Comparison of ENCODE assay signal across 16 cellular contexts in the genomic region with DNA sequence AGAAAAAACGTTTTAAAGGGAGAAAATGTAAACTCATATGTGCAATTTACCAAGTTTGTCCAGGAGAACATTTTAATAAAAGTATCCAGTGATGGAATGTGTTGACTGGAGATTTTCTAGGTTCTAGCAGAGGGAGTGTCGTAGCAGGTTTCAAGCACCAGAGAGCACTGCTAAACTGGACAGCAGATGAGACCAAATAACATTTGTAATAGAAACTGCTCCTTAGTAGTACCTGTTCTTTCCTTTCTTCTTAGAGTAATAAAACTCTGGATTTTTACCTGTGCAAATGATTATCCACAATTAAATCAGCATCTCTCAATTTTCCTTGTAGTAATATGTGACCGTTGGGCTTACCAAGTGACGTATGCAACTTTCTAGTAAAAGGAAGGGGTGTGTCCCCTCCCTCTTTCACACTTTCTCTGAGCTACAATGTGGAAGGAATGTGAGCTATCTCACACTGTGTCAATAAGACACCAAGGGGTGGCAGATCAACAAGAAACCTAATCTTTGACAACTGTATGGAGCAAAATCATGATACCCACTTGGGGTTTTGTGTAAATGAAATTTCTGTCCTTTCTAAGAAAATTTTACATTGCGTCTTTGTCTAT. TPM values are rescaled to one million over a fixed set of nuclear protein-coding genes. Genes with fewer than 3 reads are reported as not detected.
DNase-seq lines count a peak whose midpoint lies in the region; ATAC-seq and TF ChIP-seq lines count a peak whose summit lies in the region.
"Had no signal": no experiment of that assay in that cellular context is flagged by ENCODE, and none has a peak within 500 bp of the region (broad histone marks: within the 10 kb centered on the region; RNA-seq: fewer than 3 reads in every experiment).

No MANE protein-coding gene starts in this region.

- ATAC-seq in left colon (peak; percentile 56), GM21423 (IDR thresholded peaks at IDR 0.05; ENCODE audit: unreplicated experiment) (no peak), HG02852 (IDR thresholded peaks at IDR 0.05; ENCODE audit: unreplicated experiment) (no peak)
- ATAC-seq: activated CD8-positive, alpha-beta T cell treated with anti-CD3 and anti-CD28 coated beads for 36 hours; left lung had no signal

- DNase-seq in AG04450 (ENCODE audit: low read depth, low spot score) (no peak), HFF-Myc (ENCODE audit: extremely low read depth, low read depth) (no peak), brain microvascular endothelial cell (peak; percentile 14), left colon (no peak), GM13976 (ENCODE audit: low spot score) (no peak)
- DNase-seq in stimulated activated CD4-positive, alpha-beta T cell treated with anti-CD3 and anti-CD28 coated beads, Interleukin-4, amount 100 ng/mL, for 24 hours = no peak
- DNase-seq: activated CD8-positive, alpha-beta T cell treated with anti-CD3 and anti-CD28 coated beads for 36 hours; activated naive CD4-positive, alpha-beta T cell treated with anti-CD3 and anti-CD28 coated beads for 36 hours; GOT3; occipital lobe; stimulated activated CD4-positive, alpha-beta T cell treated with anti-CD3 and anti-CD28 coated beads, Interleukin-1b, Interleukin-23, amount 100 ng/mL, for 48 hours; stimulated activated naive CD4-positive, alpha-beta T cell had no signal

- POLR2A ChIA-PET in AG04450 (lab: Yijun Ruan, JAX) = no interaction called here

- in situ Hi-C loops in brain microvascular endothelial cell (cut with HindIII; ENCODE audit: low pct_ligation_motif_present, low sequenced_read_pairs) (no loop called here), GM13976 (cut with MboI; ENCODE audit: low sequenced_read_pairs, unreplicated experiment) (no loop called here)

- intact Hi-C loops in left colon (cut with DNase I, micrococcal nuclease) = no loop called here

- H3K27me3 ChIP-seq in AG04450 (ENCODE audit: control insufficient read depth, insufficient read depth, low read length) (peaks cover 4% of the 10 kb centered on the region), brain microvascular endothelial cell (replicated peaks) (no peaks in the 10 kb centered on the region)
- H3K27me3 ChIP-seq: BLaER1 treated with 17β-estradiol and CSF1 and Interleukin-3, amounts not matched to agents 10 nM and 100 nM; left lung had no signal

- H3K4me3 ChIP-seq in AG04450 (ENCODE audit: low read depth, low read length) (no peak overlapping the region), HFF-Myc (replicated peaks; ENCODE audit: low read depth, low read length) (no peak overlapping the region), brain microvascular endothelial cell (ENCODE audit: low read depth, low read length) (no peak overlapping the region)
- H3K4me3 ChIP-seq: BLaER1 treated with 17β-estradiol and CSF1 and Interleukin-3, amounts not matched to agents 10 nM and 100 nM; left lung had no signal

- CTCF ChIA-PET in AG04450 (lab: Charles Lee) = interaction anchor here (0.6 to 1.7 kb wide), 7 partner anchors 12 to 542 kb away, joined by 3 to 5 read pairs (median 3); no protein-coding TSS in a partner anchor

- TF ChIP-seq CTCF in AG04450 (IDR thresholded peaks at IDR 0.05; ENCODE audit: low read depth, low read length) = peak; percentile 20; the same call in 1 of the 2 replicates
- peak; percentile 9 for TF ChIP-seq CTCF in HFF-Myc (IDR thresholded peaks at IDR 0.05; ENCODE audit: low read depth, low read length, missing control alignments)
- TF ChIP-seq CTCF in brain microvascular endothelial cell (IDR thresholded peaks at IDR 0.05; ENCODE audit: low read depth, low read length, missing control alignments) = peak; percentile 55
- no peak for TF ChIP-seq CTCF in GM13976 (IDR thresholded peaks at IDR 0.05; ENCODE audit: borderline replicate concordance, control extremely low read depth, extremely low read depth, insufficient read depth, missing control alignments)

- no peaks in the 10 kb centered on the region for H3K9me3 ChIP-seq in AG04450 (ENCODE audit: control insufficient read depth, insufficient read depth, low read length)
- H3K9me3 ChIP-seq: BLaER1 treated with 17β-estradiol and CSF1 and Interleukin-3, amounts not matched to agents 10 nM and 100 nM; left lung had no signal

- H3K36me3 ChIP-seq in brain microvascular endothelial cell (replicated peaks) = no peaks in the 10 kb centered on the region
- H3K36me3 ChIP-seq: BLaER1 treated with 17β-estradiol and CSF1 and Interleukin-3, amounts not matched to agents 10 nM and 100 nM; left lung had no signal

- H3K27ac ChIP-seq in AG04450 (ENCODE audit: low read depth, low read length) (no peak overlapping the region), brain microvascular endothelial cell (no peak overlapping the region)
- H3K27ac ChIP-seq: BLaER1 treated with 17β-estradiol and CSF1 and Interleukin-3, amounts not matched to agents 10 nM and 100 nM; left lung had no signal

RNA-seq across cellular contexts. Expression of a gene that starts 9.5 kb away (rescaled TPM):
- not detected in 2 replicates for polyA plus RNA-seq in AG04450 (2011; rRNA removed)
- polyA minus RNA-seq in AG04450 (2011; rRNA and poly(A)+ RNA removed) = not detected in 2 replicates
- total RNA-seq in left colon = 1 to 10 TPM; 2.9 to 3.3 TPM
- total RNA-seq: activated CD8-positive, alpha-beta T cell treated with anti-CD3 and anti-CD28 coated beads for 36 hours; activated naive CD4-positive, alpha-beta T cell treated with anti-CD3 and anti-CD28 coated beads for 36 hours had no signal
